15 cellular contexts compared by ENCODE assay signal in genomic region chr2:9681427-9681817, GRCh38. TPM values are rescaled to one million over a fixed set of nuclear protein-coding genes. Genes with fewer than 3 reads are reported as not detected.
A peak's percentile ranks its signal among the peaks of the same experiment; 100 is the strongest.
DNase-seq lines count a peak whose midpoint lies in the region; ATAC-seq and TF ChIP-seq lines count a peak whose summit lies in the region.
"Had no signal": no experiment of that assay in that cellular context is flagged by ENCODE, and none has a peak within 500 bp of the region (broad histone marks: within the 10 kb centered on the region; RNA-seq: fewer than 3 reads in every experiment).

No MANE protein-coding gene starts in this region.

- H4K20me1 ChIP-seq in GM23338 (replicated peaks; ENCODE audit: insufficient read depth): no peaks in the 10 kb centered on the region

- peak; percentile 76 for ATAC-seq in stimulated activated effector memory CD8-positive, alpha-beta T cell treated with anti-CD3 and anti-CD28 coated beads, Interleukin-12 subunit alpha, Interleukin-12 subunit beta, amount 100 ng/mL, for 72 hours
- no peak for ATAC-seq in GM23338

- intact Hi-C loops in uterus (cut with DNase I; ENCODE audit: low total_unique reads): no loop called here

- peak overlapping the region; percentile 85 for H3K27ac Mint-ChIP-seq in T-helper 1 cell treated with Interleukin-12 subunit alpha and Interleukin-12 subunit beta and Interleukin-4 antibody, amounts not matched to agents 30 μg/mL and 1 μg/mL, for 36 hours
- peak overlapping the region; percentile 92 for H3K27ac Mint-ChIP-seq in stimulated activated effector memory CD8-positive, alpha-beta T cell treated with anti-CD3 and anti-CD28 coated beads, Interleukin-12 subunit alpha, Interleukin-12 subunit beta, amount 100 ng/mL, for 72 hours
- H3K27ac Mint-ChIP-seq in GM23338 (no peak overlapping the region), endothelial cell (ENCODE audit: unreplicated experiment) (no peak overlapping the region)

- no peaks in the 10 kb centered on the region for H3K9me2 ChIP-seq in GM23338 (ENCODE audit: insufficient read depth)

- H3F3A ChIP-seq in GM23338 (replicated peaks; ENCODE audit: low read depth): no peaks in the 10 kb centered on the region

- no peak overlapping the region for H3K4me2 ChIP-seq in GM23338

- H3K4me1 ChIP-seq in uterus: no peaks in the 10 kb centered on the region
- H3K4me1 ChIP-seq in GM23338 (ENCODE audit: insufficient read depth): no peaks in the 10 kb centered on the region

- H2AFZ ChIP-seq in GM23338: no peak overlapping the region

- TF ChIP-seq CTCF in uterus (IDR thresholded peaks at IDR 0.05) (no peak), GM23338 (conservative IDR thresholded peaks at IDR 0.05; ENCODE audit: low read depth in 2 of 2) (no peak), endothelial cell (IDR thresholded peaks at IDR 0.05; ENCODE audit: unreplicated experiment) (no peak)

- H3K27me3 ChIP-seq in uterus (no peaks in the 10 kb centered on the region), GM23338 (ENCODE audit: insufficient read depth) (no peaks in the 10 kb centered on the region)
- H3K27me3 ChIP-seq: stomach had no signal

- H3K36me3 Mint-ChIP-seq in T-helper 1 cell treated with Interleukin-12 subunit alpha and Interleukin-12 subunit beta and Interleukin-4 antibody, amounts not matched to agents 30 μg/mL and 1 μg/mL, for 36 hours (ENCODE audit: low read depth): peaks cover 7% of the 10 kb centered on the region
- no peaks in the 10 kb centered on the region for H3K36me3 Mint-ChIP-seq in stimulated activated effector memory CD8-positive, alpha-beta T cell treated with anti-CD3 and anti-CD28 coated beads, Interleukin-12 subunit alpha, Interleukin-12 subunit beta, amount 100 ng/mL, for 72 hours
- H3K36me3 Mint-ChIP-seq in GM23338 (ENCODE audit: low read depth) (no peaks in the 10 kb centered on the region), endothelial cell (ENCODE audit: low read depth, unreplicated experiment) (peaks cover 5% of the 10 kb centered on the region)

- no peaks in the 10 kb centered on the region for H3K79me2 ChIP-seq in GM23338 (replicated peaks; ENCODE audit: insufficient read depth)

- H3K27ac ChIP-seq in uterus (no peak overlapping the region), GM23338 (ENCODE audit: low read depth) (no peak overlapping the region)
- H3K27ac ChIP-seq: stomach had no signal

- H3K9me3 ChIP-seq in uterus: no peaks in the 10 kb centered on the region
- H3K9me3 ChIP-seq: stomach had no signal

- DNase-seq in activated naive CD4-positive, alpha-beta T cell treated with Interleukin-2 at 50 U/mL for 16 hours: peak; percentile 39
- no peak for DNase-seq in activated naive CD4-positive, alpha-beta T cell treated with anti-CD3 and anti-CD28 coated beads, Interleukin-2, amount 50 U/mL, for 16 hours
- DNase-seq in dermis blood vessel endothelial cell (peak; percentile 82), uterus (no peak), GM23338 (ENCODE audit: low spot score) (no peak), endothelial cell (ENCODE audit: low spot score) (no peak)
- DNase-seq in stimulated activated effector memory CD8-positive, alpha-beta T cell treated with anti-CD3 and anti-CD28 coated beads, Interleukin-12 subunit alpha, Interleukin-12 subunit beta, amount 100 ng/mL, for 72 hours (ENCODE audit: low spot score in 2 of 2): no peak
- DNase-seq: amniotic stem cell; midbrain; NCI-H2081; NCI-H774; SIG-M5; stimulated activated CD4-positive, alpha-beta T cell treated with anti-CD3 and anti-CD28 coated beads, Interleukin-4, amount 100 ng/mL, for 4 hours; stomach had no signal

- H3K27me3 Mint-ChIP-seq in T-helper 1 cell treated with Interleukin-12 subunit alpha and Interleukin-12 subunit beta and Interleukin-4 antibody, amounts not matched to agents 30 μg/mL and 1 μg/mL, for 36 hours (ENCODE audit: low read depth): peaks cover 7% of the 10 kb centered on the region
- no peaks in the 10 kb centered on the region for H3K27me3 Mint-ChIP-seq in GM23338 (ENCODE audit: insufficient read depth, low read depth, poor library complexity)
- H3K27me3 Mint-ChIP-seq in endothelial cell (ENCODE audit: unreplicated experiment): peaks cover 3% of the 10 kb centered on the region

- peak overlapping the region; percentile 38 for H3K4me3 Mint-ChIP-seq in T-helper 1 cell treated with Interleukin-12 subunit alpha and Interleukin-12 subunit beta and Interleukin-4 antibody, amounts not matched to agents 30 μg/mL and 1 μg/mL, for 36 hours
- H3K4me3 Mint-ChIP-seq in stimulated activated effector memory CD8-positive, alpha-beta T cell treated with anti-CD3 and anti-CD28 coated beads, Interleukin-12 subunit alpha, Interleukin-12 subunit beta, amount 100 ng/mL, for 72 hours: peak overlapping the region; percentile 27
- H3K4me3 Mint-ChIP-seq in GM23338 (no peak overlapping the region), endothelial cell (ENCODE audit: unreplicated experiment) (no peak overlapping the region)

- peaks cover 15% of the 10 kb centered on the region for H3K4me1 Mint-ChIP-seq in T-helper 1 cell treated with Interleukin-12 subunit alpha and Interleukin-12 subunit beta and Interleukin-4 antibody, amounts not matched to agents 30 μg/mL and 1 μg/mL, for 36 hours (ENCODE audit: low read depth)
- peaks cover 22% of the 10 kb centered on the region for H3K4me1 Mint-ChIP-seq in stimulated activated effector memory CD8-positive, alpha-beta T cell treated with anti-CD3 and anti-CD28 coated beads, Interleukin-12 subunit alpha, Interleukin-12 subunit beta, amount 100 ng/mL, for 72 hours
- H3K4me1 Mint-ChIP-seq in GM23338 (no peaks in the 10 kb centered on the region), endothelial cell (ENCODE audit: unreplicated experiment) (peaks cover 14% of the 10 kb centered on the region)

- H3K36me3 ChIP-seq in uterus (no peaks in the 10 kb centered on the region), GM23338 (ENCODE audit: insufficient read depth) (no peaks in the 10 kb centered on the region)
- H3K36me3 ChIP-seq: stomach had no signal

- no peak for TF ChIP-seq POLR2A in uterus (IDR thresholded peaks at IDR 0.05)

- no peaks in the 10 kb centered on the region for H3K9me3 Mint-ChIP-seq in T-helper 1 cell treated with Interleukin-12 subunit alpha and Interleukin-12 subunit beta and Interleukin-4 antibody, amounts not matched to agents 30 μg/mL and 1 μg/mL, for 36 hours
- no peaks in the 10 kb centered on the region for H3K9me3 Mint-ChIP-seq in stimulated activated effector memory CD8-positive, alpha-beta T cell treated with anti-CD3 and anti-CD28 coated beads, Interleukin-12 subunit alpha, Interleukin-12 subunit beta, amount 100 ng/mL, for 72 hours
- H3K9me3 Mint-ChIP-seq in GM23338 (no peaks in the 10 kb centered on the region), endothelial cell (ENCODE audit: unreplicated experiment) (no peaks in the 10 kb centered on the region)

- H3K4me3 ChIP-seq in uterus: no peak overlapping the region
- no peak overlapping the region for H3K4me3 ChIP-seq in GM23338
- H3K4me3 ChIP-seq: stomach had no signal

TF ChIP-seq in GM23338, 12 proteins besides CTCF, POLR2A, EP300 and RAD21:
- TF ChIP-seq ZNF114 (CRISPR knock-in tag; IDR thresholded peaks at IDR 0.05): no peak
- TF ChIP-seq, protein P1, sequence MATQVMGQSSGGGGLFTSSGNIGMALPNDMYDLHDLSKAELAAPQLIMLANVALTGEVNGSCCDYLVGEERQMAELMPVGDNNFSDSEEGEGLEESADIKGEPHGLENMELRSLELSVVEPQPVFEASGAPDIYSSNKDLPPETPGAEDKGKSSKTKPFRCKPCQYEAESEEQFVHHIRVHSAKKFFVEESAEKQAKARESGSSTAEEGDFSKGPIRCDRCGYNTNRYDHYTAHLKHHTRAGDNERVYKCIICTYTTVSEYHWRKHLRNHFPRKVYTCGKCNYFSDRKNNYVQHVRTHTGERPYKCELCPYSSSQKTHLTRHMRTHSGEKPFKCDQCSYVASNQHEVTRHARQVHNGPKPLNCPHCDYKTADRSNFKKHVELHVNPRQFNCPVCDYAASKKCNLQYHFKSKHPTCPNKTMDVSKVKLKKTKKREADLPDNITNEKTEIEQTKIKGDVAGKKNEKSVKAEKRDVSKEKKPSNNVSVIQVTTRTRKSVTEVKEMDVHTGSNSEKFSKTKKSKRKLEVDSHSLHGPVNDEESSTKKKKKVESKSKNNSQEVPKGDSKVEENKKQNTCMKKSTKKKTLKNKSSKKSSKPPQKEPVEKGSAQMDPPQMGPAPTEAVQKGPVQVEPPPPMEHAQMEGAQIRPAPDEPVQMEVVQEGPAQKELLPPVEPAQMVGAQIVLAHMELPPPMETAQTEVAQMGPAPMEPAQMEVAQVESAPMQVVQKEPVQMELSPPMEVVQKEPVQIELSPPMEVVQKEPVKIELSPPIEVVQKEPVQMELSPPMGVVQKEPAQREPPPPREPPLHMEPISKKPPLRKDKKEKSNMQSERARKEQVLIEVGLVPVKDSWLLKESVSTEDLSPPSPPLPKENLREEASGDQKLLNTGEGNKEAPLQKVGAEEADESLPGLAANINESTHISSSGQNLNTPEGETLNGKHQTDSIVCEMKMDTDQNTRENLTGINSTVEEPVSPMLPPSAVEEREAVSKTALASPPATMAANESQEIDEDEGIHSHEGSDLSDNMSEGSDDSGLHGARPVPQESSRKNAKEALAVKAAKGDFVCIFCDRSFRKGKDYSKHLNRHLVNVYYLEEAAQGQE (IDR thresholded peaks at IDR 0.05; ENCODE audit: unreplicated experiment): no peak
- no peak for TF ChIP-seq STAT1 (IDR thresholded peaks at IDR 0.05; ENCODE audit: unreplicated experiment)
- TF ChIP-seq NANOG (IDR thresholded peaks at IDR 0.05; ENCODE audit: borderline replicate concordance): no peak
- no peak for TF ChIP-seq POLR2AphosphoS5 (IDR thresholded peaks at IDR 0.05; ENCODE audit: low read depth)
- TF ChIP-seq ZNF331 (CRISPR knock-in tag; IDR thresholded peaks at IDR 0.05; ENCODE audit: low read depth): no peak
- no peak for TF ChIP-seq JUNB (IDR thresholded peaks at IDR 0.05; ENCODE audit: unreplicated experiment)
- no peak for TF ChIP-seq EZH2phosphoT487 (IDR thresholded peaks at IDR 0.05; ENCODE audit: unreplicated experiment)
- no peak for TF ChIP-seq EZH2 (IDR thresholded peaks at IDR 0.05; ENCODE audit: low read depth, unreplicated experiment)

RNA-seq across cellular contexts. Expression of gene YWHAQ, which starts 50.6 kb away (rescaled TPM):
- total RNA-seq in dermis blood vessel endothelial cell (179 and 304 TPM in 2 replicates), uterus (100 to 1,000 TPM; 155 to 275 (median 254) TPM), endothelial cell (ENCODE audit: unreplicated experiment) (268 TPM)
- total RNA-seq in GM23338 (2014; rRNA removed; shearing (Covaris generic)): 464 and 490 TPM in 2 replicates
- 248 and 295 TPM in 2 replicates for polyA plus RNA-seq in GM23338 (2016; fragmentation: Nextera tagmentation; extraction: Ambion mirVana)

Comparison
In these comparisons a context has a peak if more than half of its experiments do, and no peak if none do; other contexts are left out.
1. DNase-seq: peak in activated naive CD4-positive, alpha-beta T cell treated with Interleukin-2 at 50 U/mL for 16 hours (single experiment) and dermis blood vessel endothelial cell (single experiment); none in activated naive CD4-positive, alpha-beta T cell treated with anti-CD3 and anti-CD28 coated beads, Interleukin-2, amount 50 U/mL, for 16 hours (single experiment), stimulated activated effector memory CD8-positive, alpha-beta T cell treated with anti-CD3 and anti-CD28 coated beads, Interleukin-12 subunit alpha, Interleukin-12 subunit beta, amount 100 ng/mL, for 72 hours (0 of 2), uterus (0 of 2), GM23338 (single experiment) and endothelial cell (single experiment).
2. H3K27ac Mint-ChIP-seq: peak in T-helper 1 cell treated with Interleukin-12 subunit alpha and Interleukin-12 subunit beta and Interleukin-4 antibody, amounts not matched to agents 30 μg/mL and 1 μg/mL, for 36 hours (single experiment) and stimulated activated effector memory CD8-positive, alpha-beta T cell treated with anti-CD3 and anti-CD28 coated beads, Interleukin-12 subunit alpha, Interleukin-12 subunit beta, amount 100 ng/mL, for 72 hours (single experiment); none in GM23338 (single experiment) and endothelial cell (single experiment).
3. H3K4me3 Mint-ChIP-seq: peak in T-helper 1 cell treated with Interleukin-12 subunit alpha and Interleukin-12 subunit beta and Interleukin-4 antibody, amounts not matched to agents 30 μg/mL and 1 μg/mL, for 36 hours (single experiment) and stimulated activated effector memory CD8-positive, alpha-beta T cell treated with anti-CD3 and anti-CD28 coated beads, Interleukin-12 subunit alpha, Interleukin-12 subunit beta, amount 100 ng/mL, for 72 hours (single experiment); none in GM23338 (single experiment) and endothelial cell (single experiment).